In genomic region chr13:82758056-82758455, GRCh38 we compare ENCODE assay signal across 8 cellular contexts.
DNase-seq lines count a peak whose midpoint lies in the region; ATAC-seq and TF ChIP-seq lines count a peak whose summit lies in the region.
"Had no signal": no experiment of that assay in that cellular context is flagged by ENCODE, and none has a peak within 500 bp of the region (broad histone marks: within the 10 kb centered on the region; RNA-seq: fewer than 3 reads in every experiment).

No MANE protein-coding gene starts in this region.

- no peak overlapping the region for H3K23ac ChIP-seq in mesendoderm (ENCODE audit: low read length)

- peak; percentile 19 for DNase-seq in GM13977 (ENCODE audit: low spot score)
- DNase-seq in Karpas-422 = peak; percentile 44
- DNase-seq in brain microvascular endothelial cell = peak; percentile 14
- peak; percentile 94 for DNase-seq in mesendoderm
- no peak for DNase-seq in NCI-H1105 treated with DMSO at 0.1 percent for 48 hours (lab: John Stamatoyannopoulos, UW)
- no peak for DNase-seq in MG63
- DNase-seq: NCI-H1930 had no signal

- H3K4me1 ChIP-seq in Karpas-422 (ENCODE audit: low read length) = no peaks in the 10 kb centered on the region
- H3K4me1 ChIP-seq in mesendoderm (ENCODE audit: control insufficient read depth, low read depth, low read length) = no peaks in the 10 kb centered on the region

- H3K27me3 ChIP-seq in Karpas-422 (ENCODE audit: low read length) (no peaks in the 10 kb centered on the region), brain microvascular endothelial cell (replicated peaks) (no peaks in the 10 kb centered on the region), mesendoderm (ENCODE audit: insufficient read depth, low read length, poor library complexity) (no peaks in the 10 kb centered on the region), MG63 (no peaks in the 10 kb centered on the region)

- no peak overlapping the region for H2BK120ac ChIP-seq in mesendoderm (ENCODE audit: low read depth, low read length)

- no peaks in the 10 kb centered on the region for H3K36me3 ChIP-seq in Karpas-422 (ENCODE audit: insufficient read depth, low read length)
- no peaks in the 10 kb centered on the region for H3K36me3 ChIP-seq in brain microvascular endothelial cell (replicated peaks)
- no peaks in the 10 kb centered on the region for H3K36me3 ChIP-seq in mesendoderm (ENCODE audit: control insufficient read depth, insufficient read depth, low read length)
- H3K36me3 ChIP-seq in MG63 = no peaks in the 10 kb centered on the region

- no peaks in the 10 kb centered on the region for H3K79me1 ChIP-seq in mesendoderm (ENCODE audit: low read length)

- H2AK5ac ChIP-seq in mesendoderm (ENCODE audit: low read length) = no peak overlapping the region

- H4K5ac ChIP-seq in mesendoderm (ENCODE audit: low read length) = no peak overlapping the region

- no peak overlapping the region for H2BK15ac ChIP-seq in mesendoderm (replicated peaks; ENCODE audit: low read depth)

- H3K79me2 ChIP-seq in Karpas-422 (ENCODE audit: low read length) = no peaks in the 10 kb centered on the region
- H3K79me2 ChIP-seq in mesendoderm (ENCODE audit: control insufficient read depth, insufficient read depth, low read length) = no peaks in the 10 kb centered on the region

- H3K4me3 ChIP-seq in Karpas-422 (ENCODE audit: low read length) = no peak overlapping the region
- H3K4me3 ChIP-seq in brain microvascular endothelial cell (ENCODE audit: low read depth, low read length) = no peak overlapping the region
- H3K4me3 ChIP-seq in mesendoderm (ENCODE audit: low read length) = no peak overlapping the region
- no peak overlapping the region for H3K4me3 ChIP-seq in MG63

- no peaks in the 10 kb centered on the region for H3K9me2 ChIP-seq in Karpas-422 (replicated peaks; ENCODE audit: insufficient read depth, low read length)

- TF ChIP-seq CTCF in GM13977 (IDR thresholded peaks at IDR 0.05; ENCODE audit: extremely low read depth, insufficient read depth, missing control alignments) (peak; percentile 38), brain microvascular endothelial cell (IDR thresholded peaks at IDR 0.05; ENCODE audit: low read depth, low read length, missing control alignments) (peak; percentile 66)

- no peak overlapping the region for H3K27ac ChIP-seq in Karpas-422 (ENCODE audit: low read length)
- H3K27ac ChIP-seq in brain microvascular endothelial cell = no peak overlapping the region
- H3K27ac ChIP-seq in mesendoderm (ENCODE audit: low read depth, low read length) = no peak overlapping the region

- H3K4ac ChIP-seq in mesendoderm (ENCODE audit: low read depth, low read length) = no peak overlapping the region

- H3K18ac ChIP-seq in mesendoderm (ENCODE audit: low read length) = no peak overlapping the region

- no peak overlapping the region for H3K9ac ChIP-seq in Karpas-422 (ENCODE audit: low read length)
- H3K9ac ChIP-seq in mesendoderm (ENCODE audit: low read length) = no peak overlapping the region

- no peak overlapping the region for H3K56ac ChIP-seq in mesendoderm (ENCODE audit: low read length)

- H4K20me1 ChIP-seq in Karpas-422 (ENCODE audit: insufficient read depth, low read depth, low read length) = no peaks in the 10 kb centered on the region

- H2BK5ac ChIP-seq in mesendoderm (ENCODE audit: low read length) = no peak overlapping the region

- no peak for ATAC-seq in HG03565 (IDR thresholded peaks at IDR 0.05; ENCODE audit: unreplicated experiment)

- H3K9me3 ChIP-seq in Karpas-422 (ENCODE audit: low read length) (no peaks in the 10 kb centered on the region), MG63 (peaks cover 7% of the 10 kb centered on the region; the same call in 1 of the 2 replicates)

- H4K8ac ChIP-seq in mesendoderm (ENCODE audit: low read depth, low read length) = no peak overlapping the region

- in situ Hi-C loops in GM13977 (cut with MboI; ENCODE audit: low pct_unique_long_range_greater_than_20kb, low sequenced_read_pairs, unreplicated experiment) = no loop called here
- in situ Hi-C loops in brain microvascular endothelial cell (cut with HindIII; ENCODE audit: low pct_ligation_motif_present, low sequenced_read_pairs) = no loop called here

- H2AFZ ChIP-seq in Karpas-422 (ENCODE audit: low read length) = no peak overlapping the region

- no CpG with 5 or more reads among the region's 1 CpG for WGBS in mesendoderm (ENCODE audit: extremely low coverage, insufficient coverage, low lambda C conversion rate)

- H3K4me2 ChIP-seq in Karpas-422 (ENCODE audit: low read depth, low read length, poor library complexity, severe bottlenecking) (no peak overlapping the region), mesendoderm (ENCODE audit: low read length) (no peak overlapping the region)

Comparison
In these comparisons a context has a peak if more than half of its experiments do, and no peak if none do; other contexts are left out.
1. DNase-seq: peak in GM13977 (single experiment), Karpas-422 (single experiment), brain microvascular endothelial cell (single experiment) and mesendoderm (single experiment); none in NCI-H1105 treated with DMSO at 0.1 percent for 48 hours (single experiment) and MG63 (single experiment).